ENCODE assay signal across 18 cellular contexts in the genomic region with DNA sequence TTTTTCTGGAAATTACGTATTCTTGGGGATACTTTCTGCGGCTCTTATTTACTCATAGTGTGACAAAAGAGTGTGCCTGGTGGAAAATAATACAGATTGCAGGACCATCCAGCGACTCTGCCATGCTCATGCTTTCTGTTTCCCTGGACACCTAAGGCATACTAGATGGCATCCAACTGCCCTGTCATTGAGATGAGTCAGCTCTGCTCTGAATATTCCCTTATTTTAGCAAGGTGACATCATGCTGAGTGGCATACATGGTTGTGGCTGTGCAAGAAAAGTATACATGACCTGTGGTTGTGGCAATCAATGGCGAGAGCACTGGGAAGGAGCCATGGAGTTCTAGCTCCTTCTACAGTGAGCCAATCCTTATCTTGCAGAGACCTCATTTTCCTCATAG.
DNase-seq lines count a peak whose midpoint lies in the region; ATAC-seq and TF ChIP-seq lines count a peak whose summit lies in the region.
"Had no signal": no experiment of that assay in that cellular context is flagged by ENCODE, and none has a peak within 500 bp of the region (broad histone marks: within the 10 kb centered on the region; RNA-seq: fewer than 3 reads in every experiment).

No MANE protein-coding gene starts in this region.

- H3K36me3 ChIP-seq in MG63 = no peaks in the 10 kb centered on the region
- H3K36me3 ChIP-seq: BLaER1 had no signal

- H3K4me3 Mint-ChIP-seq in WTC11 = no peak overlapping the region
- no peak overlapping the region for H3K4me3 Mint-ChIP-seq in activated CD8-positive, alpha-beta T cell treated with anti-CD3 and anti-CD28 coated beads for 36 hours
- H3K4me3 Mint-ChIP-seq: CD14-positive monocyte; CD8-positive, alpha-beta T cell; GM23338 had no signal

- POLR2A ChIA-PET in WTC11 (lab: Charles Lee) = no interaction called here
- POLR2A ChIA-PET in activated CD8-positive, alpha-beta T cell treated with anti-CD3 and anti-CD28 coated beads for 36 hours (lab: Charles Lee) = no interaction called here

- no peak for ATAC-seq in WTC11
- ATAC-seq in activated CD8-positive, alpha-beta T cell treated with anti-CD3 and anti-CD28 coated beads for 36 hours = no peak
- ATAC-seq: CD8-positive, alpha-beta T cell; GM23338; HCT116 had no signal

- DNase-seq in Caki2 (ENCODE audit: low read depth) = peak; percentile 17
- DNase-seq in HT1080 (ENCODE audit: low read depth) = peak; percentile 7
- DNase-seq in SW480 (ENCODE audit: low spot score) = peak; percentile 13
- DNase-seq in kidney tubule cell (ENCODE audit: low spot score) = peak; percentile 75
- no peak for DNase-seq in WTC11 (ENCODE audit: low spot score)
- no peak for DNase-seq in MG63
- DNase-seq in NCI-H2227 treated with DMSO at 0.1 percent for 48 hours (lab: John Stamatoyannopoulos, UW) = no peak
- no peak for DNase-seq in activated CD8-positive, alpha-beta T cell treated with anti-CD3 and anti-CD28 coated beads for 36 hours
- DNase-seq: 8988T; CD8-positive, alpha-beta T cell; DMS 273 treated with DMSO at 0.1 percent for 48 hours; DMS79; GF-D8; H7 had no signal

- intact Hi-C loops in activated CD8-positive, alpha-beta T cell treated with anti-CD3 and anti-CD28 coated beads for 36 hours (cut with micrococcal nuclease) = no loop called here

- H3K4me1 Mint-ChIP-seq in WTC11 = no peaks in the 10 kb centered on the region
- no peaks in the 10 kb centered on the region for H3K4me1 Mint-ChIP-seq in activated CD8-positive, alpha-beta T cell treated with anti-CD3 and anti-CD28 coated beads for 36 hours (ENCODE audit: low read depth)
- H3K4me1 Mint-ChIP-seq: CD14-positive monocyte, GM23338 had no signal

- H3K4me3 ChIP-seq in MG63 = no peak overlapping the region
- H3K4me3 ChIP-seq: BLaER1, GM23338 had no signal

- 0 out of 2 replicates have a peak, but pooled peaks cover 6% of the 10 kb centered on the region for H3K9me3 Mint-ChIP-seq in WTC11
- H3K9me3 Mint-ChIP-seq in activated CD8-positive, alpha-beta T cell treated with anti-CD3 and anti-CD28 coated beads for 36 hours = peaks cover 4% of the 10 kb centered on the region
- H3K9me3 Mint-ChIP-seq: GM23338 had no signal

- H3K27me3 Mint-ChIP-seq in WTC11 (ENCODE audit: low read depth) = no peaks in the 10 kb centered on the region
- H3K27me3 Mint-ChIP-seq in activated CD8-positive, alpha-beta T cell treated with anti-CD3 and anti-CD28 coated beads for 36 hours = no peaks in the 10 kb centered on the region

- in situ Hi-C loops in Caki2 (cut with HindIII; ENCODE audit: low pct_unique_long_range_greater_than_20kb, low sequenced_read_pairs) = no loop called here

- no peaks in the 10 kb centered on the region for H3K27me3 ChIP-seq in MG63
- H3K27me3 ChIP-seq: BLaER1 had no signal

- no peak overlapping the region for H3K27ac Mint-ChIP-seq in WTC11
- H3K27ac Mint-ChIP-seq in activated CD8-positive, alpha-beta T cell treated with anti-CD3 and anti-CD28 coated beads for 36 hours = no peak overlapping the region
- H3K27ac Mint-ChIP-seq: CD14-positive monocyte; CD8-positive, alpha-beta T cell; GM23338 had no signal

- H3K9me3 ChIP-seq in MG63 = no peaks in the 10 kb centered on the region
- H3K9me3 ChIP-seq: BLaER1 had no signal

- no peak for TF ChIP-seq CTCF in WTC11 (IDR thresholded peaks at IDR 0.05)
- TF ChIP-seq CTCF in activated CD8-positive, alpha-beta T cell treated with anti-CD3 and anti-CD28 coated beads for 36 hours (IDR thresholded peaks at IDR 0.05) = no peak

- CTCF ChIA-PET in WTC11 (lab: Charles Lee) = no interaction called here
- CTCF ChIA-PET in activated CD8-positive, alpha-beta T cell treated with anti-CD3 and anti-CD28 coated beads for 36 hours (lab: Charles Lee) = no interaction called here

- H3K36me3 Mint-ChIP-seq in WTC11 = no peaks in the 10 kb centered on the region
- H3K36me3 Mint-ChIP-seq in activated CD8-positive, alpha-beta T cell treated with anti-CD3 and anti-CD28 coated beads for 36 hours (ENCODE audit: low read depth) = no peaks in the 10 kb centered on the region
- H3K36me3 Mint-ChIP-seq: CD14-positive monocyte; CD8-positive, alpha-beta T cell had no signal

TF ChIP-seq in WTC11, 78 proteins besides CTCF, POLR2A, EP300 and RAD21:
- TF ChIP-seq, protein P1, sequence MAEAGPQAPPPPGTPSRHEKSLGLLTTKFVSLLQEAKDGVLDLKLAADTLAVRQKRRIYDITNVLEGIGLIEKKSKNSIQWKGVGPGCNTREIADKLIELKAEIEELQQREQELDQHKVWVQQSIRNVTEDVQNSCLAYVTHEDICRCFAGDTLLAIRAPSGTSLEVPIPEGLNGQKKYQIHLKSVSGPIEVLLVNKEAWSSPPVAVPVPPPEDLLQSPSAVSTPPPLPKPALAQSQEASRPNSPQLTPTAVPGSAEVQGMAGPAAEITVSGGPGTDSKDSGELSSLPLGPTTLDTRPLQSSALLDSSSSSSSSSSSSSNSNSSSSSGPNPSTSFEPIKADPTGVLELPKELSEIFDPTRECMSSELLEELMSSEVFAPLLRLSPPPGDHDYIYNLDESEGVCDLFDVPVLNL (CRISPR knock-in tag; IDR thresholded peaks at IDR 0.05; ENCODE audit: borderline replicate concordance, low read depth) = no peak

Comparison
In these comparisons a context has a peak if more than half of its experiments do, and no peak if none do; other contexts are left out.
1. DNase-seq: peak in Caki2 (single experiment), HT1080 (single experiment), SW480 (single experiment) and kidney tubule cell (single experiment); none in WTC11 (single experiment), MG63 (single experiment), NCI-H2227 treated with DMSO at 0.1 percent for 48 hours (single experiment) and activated CD8-positive, alpha-beta T cell treated with anti-CD3 and anti-CD28 coated beads for 36 hours (single experiment).